21 cellular contexts compared by ENCODE assay signal in the genomic region with DNA sequence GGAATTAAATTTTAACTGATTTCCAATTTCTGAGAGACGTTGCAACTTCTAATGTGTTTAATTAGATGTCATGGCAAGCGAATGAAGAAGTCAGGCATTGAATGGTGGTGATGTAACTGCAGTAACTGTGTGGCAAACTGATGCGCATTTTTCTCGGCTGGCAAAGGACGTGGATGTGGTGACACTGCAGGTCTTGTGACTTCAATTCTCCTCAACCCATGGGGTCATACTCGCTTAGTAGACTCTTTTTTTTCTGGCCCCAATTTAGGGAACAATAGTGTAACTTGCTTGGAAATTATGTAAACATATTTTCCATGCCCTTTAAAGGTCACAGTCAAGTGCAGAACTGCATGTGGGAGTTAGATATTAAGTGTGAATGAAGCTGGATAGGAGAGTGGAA. TPM values are rescaled to one million over a fixed set of nuclear protein-coding genes. Genes with fewer than 3 reads are reported as not detected.
DNase-seq lines count a peak whose midpoint lies in the region; ATAC-seq and TF ChIP-seq lines count a peak whose summit lies in the region.
"Had no signal": no experiment of that assay in that cellular context is flagged by ENCODE, and none has a peak within 500 bp of the region (broad histone marks: within the 10 kb centered on the region; RNA-seq: fewer than 3 reads in every experiment).

No MANE protein-coding gene starts in this region.

- H3K14ac ChIP-seq in mesenchymal stem cell (ENCODE audit: low read length in 2 of 2), result no peak overlapping the region

- TF ChIP-seq CTCF in GM23338 (conservative IDR thresholded peaks at IDR 0.05; ENCODE audit: low read depth in 2 of 2) (no peak), mesothelial cell of epicardium (IDR thresholded peaks at IDR 0.05; ENCODE audit: unreplicated experiment) (no peak)

- no peak overlapping the region for H2AK5ac ChIP-seq in mesenchymal stem cell (ENCODE audit: low read length, severe bottlenecking)

- no peak overlapping the region for H2BK5ac ChIP-seq in mesenchymal stem cell (ENCODE audit: low read depth, low read length, poor library complexity, severe bottlenecking)

- no peaks in the 10 kb centered on the region; the same call in 1 of the 2 replicates for H3K79me2 ChIP-seq in GM23338 (replicated peaks; ENCODE audit: insufficient read depth)

- H4K8ac ChIP-seq in mesenchymal stem cell (ENCODE audit: low read length), result no peak overlapping the region

- peaks cover 6% of the 10 kb centered on the region for H3K9me3 Mint-ChIP-seq in GM23338
- H3K9me3 Mint-ChIP-seq in mesothelial cell of epicardium, result peaks cover 20% of the 10 kb centered on the region

- intact Hi-C loops in right cardiac atrium (cut with DNase I), result no loop called here

- H3K4ac ChIP-seq in mesenchymal stem cell (ENCODE audit: low read depth in 1 of 2, low read length in 2 of 2), result no peak overlapping the region

- H3K27ac ChIP-seq in GM23338 (ENCODE audit: low read depth), result no peak overlapping the region
- H3K27ac ChIP-seq in right cardiac atrium (ENCODE audit: low read length), result no peak overlapping the region
- peak overlapping the region; percentile 79 for H3K27ac ChIP-seq in skeletal muscle tissue (ENCODE audit: low read depth, low read length)
- H3K27ac ChIP-seq in mesenchymal stem cell (ENCODE audit: low read length, poor library complexity, severe bottlenecking), result no peak overlapping the region
- H3K27ac ChIP-seq: vagina had no signal

- no peak overlapping the region for H3K18ac ChIP-seq in mesenchymal stem cell (ENCODE audit: low read depth in 1 of 2, low read length in 2 of 2)

- H3K27me3 Mint-ChIP-seq in GM23338 (ENCODE audit: insufficient read depth, low read depth, poor library complexity), result peaks cover 27% of the 10 kb centered on the region
- peaks cover 45% of the 10 kb centered on the region for H3K27me3 Mint-ChIP-seq in mesothelial cell of epicardium (ENCODE audit: low read depth)

- H3K9me3 ChIP-seq in right cardiac atrium (ENCODE audit: control insufficient read depth, low read length) (no peaks in the 10 kb centered on the region), skeletal muscle tissue (ENCODE audit: control insufficient read depth in 3 of 3, low read length in 3 of 3) (peaks cover 0 to 8% (median 0%) of the 10 kb centered on the region in 3 donors), mesenchymal stem cell (ENCODE audit: control insufficient read depth, low read length) (peaks cover 22% of the 10 kb centered on the region)

- H3K36me3 ChIP-seq in GM23338 (ENCODE audit: insufficient read depth) (no peaks in the 10 kb centered on the region), skeletal muscle tissue (ENCODE audit: control insufficient read depth in 3 of 3, insufficient read depth in 3 of 3, low read length in 3 of 3) (no peaks in the 10 kb centered on the region), mesenchymal stem cell (ENCODE audit: control insufficient read depth in 1 of 2, insufficient read depth in 2 of 2, low read depth in 1 of 2, low read length in 2 of 2) (peaks cover 0 to 12% of the 10 kb centered on the region in 2 experiments)
- H3K36me3 ChIP-seq: breast epithelium, vagina had no signal

- no peak overlapping the region for H4K91ac ChIP-seq in mesenchymal stem cell (ENCODE audit: low read length)

- H3K4me3 Mint-ChIP-seq in GM23338 (no peak overlapping the region), mesothelial cell of epicardium (no peak overlapping the region)
- H3K4me3 Mint-ChIP-seq: CD4-positive, CD25-positive, alpha-beta regulatory T cell; stimulated activated naive CD8-positive, alpha-beta T cell treated with anti-CD3 and anti-CD28 coated beads, Interleukin-15, amount 100 ng/mL, for 72 hours had no signal

- H2AFZ ChIP-seq in GM23338 (no peak overlapping the region), mesenchymal stem cell (ENCODE audit: low read depth, low read length) (no peak overlapping the region)

- DNase-seq in GM23338 (ENCODE audit: low spot score) (no peak), SK-MEL-5 (ENCODE audit: low read depth, low spot score) (peak; percentile 68), right cardiac atrium (peak in 2 of 3 donors; percentile 62 to 64), mesothelial cell of epicardium (ENCODE audit: low spot score in 2 of 2, unreplicated experiment in 2 of 2) (no peak), activated gamma-delta T cell (lab: John Stamatoyannopoulos, UW) (no peak), mesenchymal stem cell (no peak)
- DNase-seq: activated CD4-positive, alpha-beta T cell treated with anti-CD3 and anti-CD28 coated beads for 4 hours; CD4-positive, CD25-positive, alpha-beta regulatory T cell; GF-D8; IMR-90; nucleus accumbens; RPMI8226; stimulated activated naive CD8-positive, alpha-beta T cell treated with anti-CD3 and anti-CD28 coated beads, Interleukin-15, amount 100 ng/mL, for 72 hours; SW 1271 had no signal

- H3F3A ChIP-seq in GM23338 (replicated peaks; ENCODE audit: low read depth), result 0 out of 2 replicates have a peak, but pooled peaks cover 2% of the 10 kb centered on the region

- H2BK15ac ChIP-seq in mesenchymal stem cell (ENCODE audit: low read depth, poor library complexity, severe bottlenecking), result no peak overlapping the region

- no peak overlapping the region for H2BK12ac ChIP-seq in mesenchymal stem cell (ENCODE audit: low read length in 2 of 2)

- H3K79me1 ChIP-seq in mesenchymal stem cell (replicated peaks; ENCODE audit: low read length, poor library complexity, severe bottlenecking), result no peaks in the 10 kb centered on the region

- in situ Hi-C loops in SK-MEL-5 (cut with HindIII; ENCODE audit: low pct_unique_long_range_greater_than_20kb, low sequenced_read_pairs), result no loop called here

- H3K36me3 Mint-ChIP-seq in GM23338 (ENCODE audit: low read depth) (peaks cover 6% of the 10 kb centered on the region; the same call in 2 of the 3 replicates), mesothelial cell of epicardium (peaks cover 6% of the 10 kb centered on the region)
- H3K36me3 Mint-ChIP-seq: CD4-positive, CD25-positive, alpha-beta regulatory T cell had no signal

- H3K23ac ChIP-seq in mesenchymal stem cell (ENCODE audit: low read length in 2 of 2), result no peak overlapping the region

- peaks cover 11% of the 10 kb centered on the region; the same call in 1 of the 2 replicates for H3K9me2 ChIP-seq in GM23338 (ENCODE audit: insufficient read depth)

- H3K4me2 ChIP-seq in GM23338 (peak overlapping the region; percentile 62; the same call in 1 of the 2 replicates), mesenchymal stem cell (ENCODE audit: low read length, poor library complexity, severe bottlenecking) (no peak overlapping the region)

- H3K4me1 Mint-ChIP-seq in GM23338 (peaks cover 25% of the 10 kb centered on the region), mesothelial cell of epicardium (peaks cover 14% of the 10 kb centered on the region)

- H2BK120ac ChIP-seq in mesenchymal stem cell (ENCODE audit: low read depth, low read length), result no peak overlapping the region

- H3K4me3 ChIP-seq in GM23338 (no peak overlapping the region), right cardiac atrium (ENCODE audit: low read length) (no peak overlapping the region), skeletal muscle tissue (ENCODE audit: low read length in 3 of 3) (no peak overlapping the region), mesenchymal stem cell (ENCODE audit: insufficient read depth in 1 of 2, low read depth in 1 of 2, low read length in 2 of 2) (no peak overlapping the region)
- H3K4me3 ChIP-seq: breast epithelium, GM12878, vagina had no signal

- 65% methylated on average over 6 of the region's 6 CpGs for WGBS in right cardiac atrium
- WGBS in mesenchymal stem cell, result 84% methylated on average over 5 of the region's 6 CpGs

- H3K9ac ChIP-seq in skeletal muscle tissue (ENCODE audit: low read depth in 1 of 3, low read length in 3 of 3), result no peak overlapping the region
- H3K9ac ChIP-seq in mesenchymal stem cell (ENCODE audit: low read length), result no peak overlapping the region

- no peaks in the 10 kb centered on the region for H4K20me1 ChIP-seq in GM23338 (replicated peaks; ENCODE audit: insufficient read depth)

- peaks cover 38% of the 10 kb centered on the region for H3K4me1 ChIP-seq in GM23338 (ENCODE audit: insufficient read depth)
- H3K4me1 ChIP-seq in right cardiac atrium (ENCODE audit: control insufficient read depth, insufficient read depth, low read length), result no peaks in the 10 kb centered on the region
- H3K4me1 ChIP-seq in skeletal muscle tissue (ENCODE audit: control insufficient read depth in 3 of 3, insufficient read depth in 3 of 3, low read length in 3 of 3), result peaks cover 4 to 14% (median 11%) of the 10 kb centered on the region in 3 donors
- H3K4me1 ChIP-seq in mesenchymal stem cell (ENCODE audit: control insufficient read depth, insufficient read depth, low read depth, low read length), result peaks cover 17% of the 10 kb centered on the region
- H3K4me1 ChIP-seq: breast epithelium had no signal

- H3K27ac Mint-ChIP-seq in GM23338 (no peak overlapping the region), mesothelial cell of epicardium (no peak overlapping the region)
- H3K27ac Mint-ChIP-seq: stimulated activated naive CD8-positive, alpha-beta T cell treated with anti-CD3 and anti-CD28 coated beads, Interleukin-15, amount 100 ng/mL, for 72 hours had no signal

- peaks cover 42% of the 10 kb centered on the region for H3K27me3 ChIP-seq in GM23338 (ENCODE audit: insufficient read depth)
- H3K27me3 ChIP-seq in right cardiac atrium (ENCODE audit: control insufficient read depth, insufficient read depth), result no peaks in the 10 kb centered on the region
- H3K27me3 ChIP-seq in skeletal muscle tissue (ENCODE audit: control insufficient read depth in 3 of 3, insufficient read depth in 3 of 3, low read length in 3 of 3), result peaks cover 9 to 24% (median 22%) of the 10 kb centered on the region in 3 donors
- H3K27me3 ChIP-seq in mesenchymal stem cell (ENCODE audit: control insufficient read depth in 1 of 2, insufficient read depth in 1 of 2, low read length in 2 of 2), result peaks cover 0 to 62% of the 10 kb centered on the region in 2 experiments
- H3K27me3 ChIP-seq: breast epithelium, vagina had no signal

- ATAC-seq in GM23338 (no peak), right cardiac atrium (peak in 1 of 2 donors; percentile 5), HG02763 (IDR thresholded peaks at IDR 0.05; ENCODE audit: unreplicated experiment) (no peak)
- ATAC-seq: GM12878; stimulated activated naive CD8-positive, alpha-beta T cell treated with anti-CD3 and anti-CD28 coated beads, Interleukin-15, amount 100 ng/mL, for 72 hours had no signal

TF ChIP-seq in GM23338, 12 proteins besides CTCF, POLR2A, EP300 and RAD21 (continues in another document):
- TF ChIP-seq NANOG (IDR thresholded peaks at IDR 0.05; ENCODE audit: borderline replicate concordance), result no peak

RNA-seq across cellular contexts. Expression of a gene that starts 1.9 kb away (rescaled TPM):
- 1.4 and 1.6 TPM in 2 replicates for total RNA-seq in GM23338 (2014; rRNA removed; shearing (Covaris generic))
- polyA plus RNA-seq in GM23338 (2016; fragmentation: Nextera tagmentation; extraction: Ambion mirVana), result 1.2 and 1.3 TPM in 2 replicates
- 0.21 TPM in 1 of 2 replicates, not detected in the other for total RNA-seq in SK-MEL-5 (2014; rRNA removed; shearing (Covaris generic))
- polyA plus RNA-seq in SK-MEL-5 (2015; cell fraction: cytosol; rRNA removed), result not detected in 2 replicates
- polyA plus RNA-seq in SK-MEL-5 (2015; cell fraction: nucleus; rRNA removed), result not detected in 2 replicates
- total RNA-seq in right cardiac atrium, result 10 to 100 TPM in 1 of 4 donors, 1 to 10 TPM in 3; 2.0 to 10.1 (median 3.7) TPM
- polyA plus RNA-seq in right cardiac atrium, result 2.3 TPM
- total RNA-seq in skeletal muscle tissue, result 5.2 TPM
- total RNA-seq in mesothelial cell of epicardium, result 1.7 to 2.1 TPM (median 1.8 TPM) in 3 replicates
- polyA plus RNA-seq in mesenchymal stem cell (2013, experiment 1 of 2), result 0.37 TPM
- polyA plus RNA-seq in mesenchymal stem cell (2013, experiment 2 of 2), result 0.44 TPM
- total RNA-seq: CD4-positive, CD25-positive, alpha-beta regulatory T cell; GM12878; H4; IMR-90 had no signal
- polyA plus RNA-seq: AG04450, IMR-90 had no signal

Comparison
In these comparisons a context has a peak if more than half of its experiments do, and no peak if none do; other contexts are left out.
1. DNase-seq: peak in SK-MEL-5 (single experiment) and right cardiac atrium (2 of 3); none in GM23338 (single experiment), mesothelial cell of epicardium (0 of 2), activated gamma-delta T cell (single experiment) and mesenchymal stem cell (single experiment).